Comparison of ENCODE assay signal across 8 cellular contexts in the genomic region with DNA sequence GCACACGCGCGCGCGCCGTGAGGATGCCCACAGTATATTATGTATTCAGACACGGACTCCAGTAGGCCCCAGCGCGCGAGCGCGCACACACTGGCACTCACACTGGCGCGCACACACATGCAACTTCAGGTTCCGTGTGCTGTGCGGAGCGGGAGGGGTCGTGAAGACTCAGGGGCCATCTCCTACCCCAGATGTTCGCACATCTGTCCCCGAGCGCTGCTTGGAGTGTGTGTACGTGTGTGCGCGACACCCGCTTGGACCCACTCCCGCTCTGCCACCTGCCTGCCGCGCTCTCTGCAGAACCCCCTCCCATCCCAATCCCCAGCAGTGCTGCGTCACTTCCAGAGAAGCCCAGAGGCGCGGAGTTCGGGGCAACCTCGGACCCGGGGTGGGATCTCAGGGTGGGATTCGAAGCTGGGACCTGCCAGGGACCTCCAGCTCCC. TPM values are rescaled to one million over a fixed set of nuclear protein-coding genes. Genes with fewer than 3 reads are reported as not detected.
DNase-seq lines count a peak whose midpoint lies in the region; ATAC-seq and TF ChIP-seq lines count a peak whose summit lies in the region.

No MANE protein-coding gene starts in this region.

- H3K36me3 Mint-ChIP-seq in endothelial cell (ENCODE audit: low read depth, unreplicated experiment) (peaks cover 24% of the 10 kb centered on the region), nephron (ENCODE audit: low read depth) (peaks cover 3% of the 10 kb centered on the region)

- H3K4me1 Mint-ChIP-seq in endothelial cell (ENCODE audit: unreplicated experiment) = peaks cover 69% of the 10 kb centered on the region
- peaks cover 70% of the 10 kb centered on the region for H3K4me1 Mint-ChIP-seq in nephron

- TF ChIP-seq CTCF in AG10803 (conservative IDR thresholded peaks at IDR 0.05; ENCODE audit: low read length) (no peak), endothelial cell (IDR thresholded peaks at IDR 0.05; ENCODE audit: unreplicated experiment) (no peak), nephron (IDR thresholded peaks at IDR 0.05; ENCODE audit: unreplicated experiment in 3 of 3) (no peak)

- no peak for ATAC-seq in GM18502 (IDR thresholded peaks at IDR 0.05; ENCODE audit: poor library complexity, unreplicated experiment)

- H3K4me3 Mint-ChIP-seq in endothelial cell (ENCODE audit: unreplicated experiment) (peak overlapping the region; percentile 97), nephron (peak overlapping the region; percentile 92 to 98 (median 93))

- H3K4me3 ChIP-seq in AG10803 (ENCODE audit: low read length) = peak overlapping the region; percentile 81

- H3K27me3 Mint-ChIP-seq in endothelial cell (ENCODE audit: unreplicated experiment) (peaks cover 21% of the 10 kb centered on the region), nephron (ENCODE audit: low read depth) (peaks cover 32% of the 10 kb centered on the region)

- DNase-seq in AG10803 (ENCODE audit: low read depth) (peak; percentile 30), NCI-H82 (lab: John Stamatoyannopoulos, UW) (peak; percentile 68), endothelial cell (ENCODE audit: low spot score) (peak; percentile 33), GM03348 (ENCODE audit: low spot score) (no peak), KG1 (lab: John Stamatoyannopoulos, UW) (no peak)
- no peak for DNase-seq in stimulated activated CD4-positive, alpha-beta T cell treated with anti-CD3 and anti-CD28 coated beads, Interleukin-2, amount 100 ng/mL, for 48 hours

- peak overlapping the region; percentile 65 for H3K27ac Mint-ChIP-seq in endothelial cell (ENCODE audit: unreplicated experiment)
- H3K27ac Mint-ChIP-seq in nephron = peak overlapping the region; percentile 58 to 92 (median 67)

- H3K9me3 Mint-ChIP-seq in endothelial cell (ENCODE audit: unreplicated experiment) = no peaks in the 10 kb centered on the region
- H3K9me3 Mint-ChIP-seq in nephron = no peaks in the 10 kb centered on the region

RNA-seq across cellular contexts. Expression of a gene that starts 2.6 kb away (rescaled TPM):
- total RNA-seq in endothelial cell (ENCODE audit: unreplicated experiment) = 258 TPM

Comparison
In these comparisons a context has a peak if more than half of its experiments do, and no peak if none do; other contexts are left out.
1. DNase-seq: peak in AG10803 (single experiment), NCI-H82 (single experiment) and endothelial cell (single experiment); none in GM03348 (single experiment), stimulated activated CD4-positive, alpha-beta T cell treated with anti-CD3 and anti-CD28 coated beads, Interleukin-2, amount 100 ng/mL, for 48 hours (0 of 2) and KG1 (single experiment).